8 cellular contexts compared by ENCODE assay signal in the genomic region with DNA sequence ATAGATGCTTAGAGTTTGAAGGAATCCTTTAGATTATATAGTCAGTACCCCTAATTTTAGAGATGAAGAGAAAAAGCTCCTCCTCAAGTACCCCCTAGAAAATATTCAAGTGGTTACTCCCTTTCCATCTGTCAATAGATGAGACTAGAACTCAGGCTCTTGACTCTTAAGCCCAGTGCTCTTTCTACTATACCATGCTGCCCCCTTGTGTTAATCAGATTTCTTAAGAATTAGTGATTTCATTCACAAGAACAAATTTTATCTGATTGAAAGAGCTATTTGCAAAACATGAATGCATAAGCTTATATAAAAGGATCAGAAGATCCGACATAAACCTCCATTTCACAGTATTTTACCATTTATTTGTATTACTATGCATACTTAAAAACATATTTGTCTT.
DNase-seq lines count a peak whose midpoint lies in the region; ATAC-seq, FAIRE-seq and TF ChIP-seq lines count a peak whose summit lies in the region.

No MANE protein-coding gene starts in this region.

- no peak for ATAC-seq in GM19467 (IDR thresholded peaks at IDR 0.05; ENCODE audit: unreplicated experiment)
- no peak for ATAC-seq in HG03108 (IDR thresholded peaks at IDR 0.05; ENCODE audit: unreplicated experiment)

- FAIRE-seq in HTR-8/SVneo (lab: Jason Lieb, UNC) = no peak

- no peak overlapping the region for H3K4me3 ChIP-seq in fibroblast of mammary gland (ENCODE audit: control insufficient read depth, low read depth, low read length)

- peak; percentile 40 for TF ChIP-seq CTCF in fibroblast of mammary gland (conservative IDR thresholded peaks at IDR 0.05; ENCODE audit: control insufficient read depth, insufficient read depth, low read depth, low read length)

- DNase-seq in DMS 273 (lab: John Stamatoyannopoulos, UW; ENCODE audit: unreplicated experiment) = peak; percentile 66
- DNase-seq in HTR-8/SVneo (ENCODE audit: insufficient read length, low spot score) = peak; percentile 1
- DNase-seq in OCI-M1 (lab: John Stamatoyannopoulos, UW) = peak; percentile 72
- DNase-seq in fibroblast of mammary gland (ENCODE audit: low read depth) = peak; percentile 72
- DNase-seq in activated gamma-delta T cell (lab: John Stamatoyannopoulos, UW) = no peak
- no peak for DNase-seq in NCI-H2227 (lab: John Stamatoyannopoulos, UW; ENCODE audit: unreplicated experiment)

Comparison
In these comparisons a context has a peak if more than half of its experiments do, and no peak if none do; other contexts are left out.
1. DNase-seq: peak in DMS 273 (single experiment), HTR-8/SVneo (single experiment), OCI-M1 (single experiment) and fibroblast of mammary gland (single experiment); none in activated gamma-delta T cell (single experiment) and NCI-H2227 (single experiment).